Comparison of ENCODE assay signal across 10 cellular contexts in genomic region chr2:106261871-106262321, GRCh38.
"Had no signal": no experiment of that assay in that cellular context is flagged by ENCODE, and none has a peak within 500 bp of the region (broad histone marks: within the 10 kb centered on the region; RNA-seq: fewer than 3 reads in every experiment).

No MANE protein-coding gene starts in this region.

- H3K36me3 ChIP-seq: cardiac muscle cell, suprapubic skin had no signal

- H3K27me3 ChIP-seq: suprapubic skin had no signal

- H3K9me3 Mint-ChIP-seq: activated CD4-positive, alpha-beta T cell treated with anti-CD3 and anti-CD28 coated beads, Interleukin-2, amount 10 ng/mL, durations not matched to agents 7 days and 5 days; stimulated activated naive B cell treated with anti-CD40 and anti-IgM and Interleukin-4, amounts not matched to agents 10 μg/mL and 1 μg/mL and 100 μg/mL, for 72 hours had no signal

- H3K4me3 Mint-ChIP-seq: activated CD4-positive, alpha-beta T cell treated with anti-CD3 and anti-CD28 coated beads, Interleukin-2, amount 10 ng/mL, durations not matched to agents 7 days and 5 days had no signal

- H3K27me3 Mint-ChIP-seq: activated CD4-positive, alpha-beta T cell treated with anti-CD3 and anti-CD28 coated beads, Interleukin-2, amount 10 ng/mL, durations not matched to agents 7 days and 5 days; progenitor cell of endocrine pancreas had no signal

- ATAC-seq: right cardiac atrium; stimulated activated naive B cell treated with anti-CD40 and anti-IgM and Interleukin-4, amounts not matched to agents 10 μg/mL and 1 μg/mL and 100 μg/mL, for 72 hours had no signal

- DNase-seq: activated CD4-positive, alpha-beta T cell treated with anti-CD3 and anti-CD28 coated beads, Interleukin-2, amount 10 ng/mL, durations not matched to agents 7 days and 5 days; activated CD4-positive, CD25-positive, alpha-beta regulatory T cell; activated gamma-delta T cell treated with Interleukin-2 at 50 U/mL for 16 hours; nucleus accumbens; right cardiac atrium; stimulated activated CD4-positive, alpha-beta T cell treated with anti-CD3 and anti-CD28 coated beads, Interleukin-1b, Interleukin-23, amount 100 ng/mL, for 48 hours; stimulated activated naive B cell treated with anti-CD40 and anti-IgM and Interleukin-4, amounts not matched to agents 10 μg/mL and 1 μg/mL and 100 μg/mL, for 72 hours had no signal

- H3K9me3 ChIP-seq: suprapubic skin had no signal

- H3K4me3 ChIP-seq: cardiac muscle cell, suprapubic skin had no signal

- H3K4me1 Mint-ChIP-seq: activated CD4-positive, alpha-beta T cell treated with anti-CD3 and anti-CD28 coated beads, Interleukin-2, amount 10 ng/mL, durations not matched to agents 7 days and 5 days; stimulated activated naive B cell treated with anti-CD40 and anti-IgM and Interleukin-4, amounts not matched to agents 10 μg/mL and 1 μg/mL and 100 μg/mL, for 72 hours had no signal

- H3K27ac Mint-ChIP-seq: activated CD4-positive, alpha-beta T cell treated with anti-CD3 and anti-CD28 coated beads, Interleukin-2, amount 10 ng/mL, durations not matched to agents 7 days and 5 days; progenitor cell of endocrine pancreas; stimulated activated naive B cell treated with anti-CD40 and anti-IgM and Interleukin-4, amounts not matched to agents 10 μg/mL and 1 μg/mL and 100 μg/mL, for 72 hours had no signal

- H3K36me3 Mint-ChIP-seq: stimulated activated naive B cell treated with anti-CD40 and anti-IgM and Interleukin-4, amounts not matched to agents 10 μg/mL and 1 μg/mL and 100 μg/mL, for 72 hours had no signal

- H3K27ac ChIP-seq: cardiac muscle cell, suprapubic skin had no signal

- H3K4me1 ChIP-seq: suprapubic skin had no signal
